ENCODE assay signal across 9 cellular contexts in genomic region chr20:46683939-46684750, GRCh38. TPM values are rescaled to one million over a fixed set of nuclear protein-coding genes. Genes with fewer than 3 reads are reported as not detected.
A peak's percentile ranks its signal among the peaks of the same experiment; 100 is the strongest.
DNase-seq lines count a peak whose midpoint lies in the region; ATAC-seq and TF ChIP-seq lines count a peak whose summit lies in the region.
"Had no signal": no experiment of that assay in that cellular context is flagged by ENCODE, and none has a peak within 500 bp of the region (broad histone marks: within the 10 kb centered on the region; RNA-seq: fewer than 3 reads in every experiment).

No MANE protein-coding gene starts in this region.

- no peaks in the 10 kb centered on the region for H3K9me3 ChIP-seq in liver (ENCODE audit: control insufficient read depth in 4 of 4, low read length in 3 of 4)
- no peaks in the 10 kb centered on the region for H3K9me3 ChIP-seq in aorta (ENCODE audit: control insufficient read depth, low read length)

- H3K27me3 ChIP-seq in liver (ENCODE audit: control insufficient read depth in 4 of 4, insufficient read depth in 4 of 4, low read length in 3 of 4) (no peaks in the 10 kb centered on the region), aorta (ENCODE audit: control insufficient read depth in 1 of 2, insufficient read depth in 2 of 2, low read length in 1 of 2) (no peaks in the 10 kb centered on the region)

- TF ChIP-seq CTCF in coronary artery (IDR thresholded peaks at IDR 0.05) (no peak), liver (IDR thresholded peaks at IDR 0.05; ENCODE audit: low read depth, low read length, missing input control) (no peak)

- H3K4me3 ChIP-seq in coronary artery (peak overlapping the region; percentile 61), liver (ENCODE audit: low read depth in 1 of 3, low read length in 3 of 3) (peak overlapping the region; percentile 40 to 69 (median 49)), aorta (ENCODE audit: low read length in 2 of 2) (peak overlapping the region in 1 of 2 donors; percentile 27)

- no peak overlapping the region for H3K9ac ChIP-seq in liver (ENCODE audit: low read depth in 1 of 2, low read length in 2 of 2)

- peaks cover 6 to 42% (median 26%) of the 10 kb centered on the region in 4 donors for H3K4me1 ChIP-seq in liver (ENCODE audit: control insufficient read depth in 4 of 4, insufficient read depth in 4 of 4, low read length in 3 of 4)
- peaks cover 3 to 4% of the 10 kb centered on the region in 2 donors for H3K4me1 ChIP-seq in aorta (ENCODE audit: control insufficient read depth in 1 of 2, insufficient read depth in 2 of 2, low read length in 2 of 2)

- intact Hi-C loops in Right ventricle myocardium inferior (cut with DNase I) (loop anchor here (5.0 kb wide), 1 partner anchor 122 kb away; no protein-coding TSS in a partner anchor), cardiac septum (cut with DNase I) (no loop called here), aorta (cut with DNase I) (loop anchor here (5.0 to 10.0 kb wide), 4 partner anchors 122 to 552 kb away; no protein-coding TSS in a partner anchor)

- WGBS in liver: 51% methylated on average over 23 of the region's 23 CpGs
- WGBS in aorta, 2 donors: 19 to 24% methylated on average over 23 of the region's 23 CpGs

- H3K36me3 ChIP-seq in liver (ENCODE audit: control insufficient read depth in 4 of 4, insufficient read depth in 3 of 4, low read depth in 1 of 4, low read length in 3 of 4) (peaks cover 0 to 7% (median 4%) of the 10 kb centered on the region in 4 donors), aorta (ENCODE audit: control insufficient read depth in 1 of 2, insufficient read depth in 2 of 2, low read length in 1 of 2) (no peaks in the 10 kb centered on the region)

- TF ChIP-seq RAD21 in liver (IDR thresholded peaks at IDR 0.05): no peak

- ATAC-seq in Right ventricle myocardium inferior (peak; percentile 70), aorta (ENCODE audit: low FRiP score) (peak; percentile 78), GM19035 (IDR thresholded peaks at IDR 0.05; ENCODE audit: unreplicated experiment) (no peak)

- DNase-seq in Right ventricle myocardium inferior (ENCODE audit: missing footprints) (no peak), cardiac septum (ENCODE audit: low spot score) (no peak), coronary artery (ENCODE audit: low spot score) (peak; percentile 73), aorta (peak; percentile 64 to 84), NCI-H1092 treated with DMSO at 0.1 percent for 48 hours (lab: John Stamatoyannopoulos, UW) (no peak), C1 segment of cervical spinal cord (lab: John Stamatoyannopoulos, UW) (no peak)
- DNase-seq: DND-41 had no signal

- peak overlapping the region in 1 of 2 donors; percentile 51 for H3K27ac ChIP-seq in coronary artery
- H3K27ac ChIP-seq in liver (ENCODE audit: low read depth in 1 of 2, low read length in 2 of 2): peak overlapping the region; percentile 5 to 63
- no peak overlapping the region for H3K27ac ChIP-seq in aorta (ENCODE audit: low read depth in 1 of 2, low read length in 2 of 2)

TF ChIP-seq in liver, 16 proteins besides CTCF, POLR2A, EP300 and RAD21:
- TF ChIP-seq TAF1 (conservative IDR thresholded peaks at IDR 0.05) (peak; percentile 72), YY1 (IDR thresholded peaks at IDR 0.05) (peak; percentile 55), NR2F2 (IDR thresholded peaks at IDR 0.05) (no peak), SP1 (IDR thresholded peaks at IDR 0.05) (no peak), RXRA (IDR thresholded peaks at IDR 0.05) (no peak), FOXA2 (IDR thresholded peaks at IDR 0.05) (no peak), FOXA1 (IDR thresholded peaks at IDR 0.05) (no peak), HNF4A (conservative IDR thresholded peaks at IDR 0.05) (no peak), ZBTB33 (IDR thresholded peaks at IDR 0.05) (peak; percentile 98), GABPA (IDR thresholded peaks at IDR 0.05 in 1 of 2, conservative IDR thresholded peaks at IDR 0.05 in 1 of 2) (no peak), HNF4G (IDR thresholded peaks at IDR 0.05) (no peak)

RNA-seq across cellular contexts. Expression of gene TP53RK, which starts 5.1 kb away (rescaled TPM):
- 5.6 TPM for total RNA-seq in Right ventricle myocardium inferior
- 6.4 TPM for total RNA-seq in cardiac septum
- total RNA-seq in liver: 10 to 100 TPM in 1 of 2 donors, 1 to 10 TPM in 1; 7.9 to 12.8 TPM
- polyA plus RNA-seq in liver: 1 to 10 TPM; 4.7 to 5.7 TPM
- 10 to 100 TPM in 1 of 2 donors, 1 to 10 TPM in 1; 9.4 to 10.4 TPM for total RNA-seq in aorta
- polyA plus RNA-seq in aorta: 1 to 10 TPM; 9.3 to 9.4 TPM

RNA-seq across cellular contexts. Expression of gene SLC2A10, which starts 25.3 kb away (rescaled TPM):
- total RNA-seq in Right ventricle myocardium inferior (3.1 TPM), cardiac septum (2.7 TPM), liver (10 to 100 TPM in 1 of 2 donors, 1 to 10 TPM in 1; 8.0 to 79.7 TPM), aorta (10 to 100 TPM; 13.9 to 25.6 TPM)
- polyA plus RNA-seq in liver (10 to 100 TPM; 14.4 to 38.9 TPM), aorta (1 to 10 TPM; 3.5 to 9.7 TPM)

RNA-seq across cellular contexts. Expression of gene SLC13A3, which starts 32.9 kb away (rescaled TPM):
- 0.30 TPM for total RNA-seq in Right ventricle myocardium inferior
- total RNA-seq in cardiac septum: 0.57 TPM
- 10 to 100 TPM in 1 of 2 donors, 1 to 10 TPM in 1; 1.5 to 10.7 TPM for total RNA-seq in liver
- polyA plus RNA-seq in liver: 1 to 10 TPM; 7.9 to 8.8 TPM
- 1 to 10 TPM; 3.7 to 5.1 TPM for total RNA-seq in aorta
- 1 to 10 TPM in 1 of 2 donors, not detected in 1; 1.8 TPM for polyA plus RNA-seq in aorta

Comparison
In these comparisons a context has a peak if more than half of its experiments do, and no peak if none do; other contexts are left out.
1. DNase-seq: peak in coronary artery (single experiment) and aorta (2 of 2); none in Right ventricle myocardium inferior (single experiment), cardiac septum (single experiment), NCI-H1092 treated with DMSO at 0.1 percent for 48 hours (single experiment) and C1 segment of cervical spinal cord (0 of 14).
2. H3K27ac ChIP-seq: peak in liver (2 of 2); none in aorta (0 of 2).